ENCODE assay signal across 15 cellular contexts in genomic region chr20:37796121-37796520, GRCh38.
DNase-seq lines count a peak whose midpoint lies in the region.
"Had no signal": no experiment of that assay in that cellular context is flagged by ENCODE, and none has a peak within 500 bp of the region (broad histone marks: within the 10 kb centered on the region; RNA-seq: fewer than 3 reads in every experiment).

No MANE protein-coding gene starts in this region.

- DNase-seq in NCI-H2171 treated with DMSO at 0.1 percent for 48 hours (lab: John Stamatoyannopoulos, UW) (peak; percentile 47), NCI-H2171 (lab: John Stamatoyannopoulos, UW) (no peak), amniotic epithelial cell (ENCODE audit: low read depth) (peak; percentile 20), left kidney (ENCODE audit: low read depth, low spot score) (peak; percentile 6), pons (ENCODE audit: low spot score) (peak; percentile 66), COLO668 (lab: John Stamatoyannopoulos, UW; ENCODE audit: unreplicated experiment) (no peak), NCI-H345 (lab: John Stamatoyannopoulos, UW) (no peak), NCI-H2227 treated with DMSO at 0.1 percent for 48 hours (lab: John Stamatoyannopoulos, UW) (no peak)
- DNase-seq: AML-193, DMS79 treated with DMSO at 0.1 percent for 48 hours, KG1, NCI-H1417, NCI-H187 treated with DMSO at 0.1 percent for 48 hours, NCI-H446, NCI-H69 had no signal

Comparison
In these comparisons a context has a peak if more than half of its experiments do, and no peak if none do; other contexts are left out.
1. DNase-seq: peak in NCI-H2171 treated with DMSO at 0.1 percent for 48 hours (single experiment), amniotic epithelial cell (single experiment), left kidney (single experiment) and pons (single experiment); none in NCI-H2171 (single experiment), COLO668 (single experiment), NCI-H345 (single experiment) and NCI-H2227 treated with DMSO at 0.1 percent for 48 hours (single experiment).